1 cellular context compared by ENCODE assay signal in genomic region chr10:60733189-60733815, GRCh38.
TF ChIP-seq lines count a peak whose summit lies in the region.

No MANE protein-coding gene starts in this region.

TF ChIP-seq in HEK293, 187 proteins besides CTCF, POLR2A, EP300 and RAD21 (continued from another document):
- TF ChIP-seq ELK4 (IDR thresholded peaks at IDR 0.05; ENCODE audit: borderline replicate concordance, low read depth, low read length), result no peak
- 0 out of 2 replicates have a peak, but pooled peaks have one; percentile 15 for TF ChIP-seq KLF9 (tag by site-specific recombination; IDR thresholded peaks at IDR 0.05; ENCODE audit: low read depth)
- TF ChIP-seq ZSCAN5A (tag by site-specific recombination; IDR thresholded peaks at IDR 0.05), result no peak
- peak; percentile 4 for TF ChIP-seq GLIS1 (tag by site-specific recombination; IDR thresholded peaks at IDR 0.05)
- no peak for TF ChIP-seq ATF2 (tag by site-specific recombination; IDR thresholded peaks at IDR 0.05; ENCODE audit: low read depth)
- TF ChIP-seq ZNF266 (tag by site-specific recombination; IDR thresholded peaks at IDR 0.05; ENCODE audit: low read depth), result no peak
- TF ChIP-seq ZNF624 (tag by site-specific recombination; IDR thresholded peaks at IDR 0.05), result no peak
- no peak for TF ChIP-seq PRDM2 (tag by site-specific recombination; IDR thresholded peaks at IDR 0.05; ENCODE audit: borderline replicate concordance)
- peak; percentile 49; the same call in 1 of the 2 replicates for TF ChIP-seq ZNF394 (tag by site-specific recombination; IDR thresholded peaks at IDR 0.05; ENCODE audit: borderline replicate concordance)
- TF ChIP-seq ZNF76 (tag by site-specific recombination; IDR thresholded peaks at IDR 0.05; ENCODE audit: borderline replicate concordance, low read depth), result 0 out of 2 replicates have a peak, but pooled peaks have one; percentile 25
